Comparison of ENCODE assay signal across 2 cellular contexts in the genomic region with DNA sequence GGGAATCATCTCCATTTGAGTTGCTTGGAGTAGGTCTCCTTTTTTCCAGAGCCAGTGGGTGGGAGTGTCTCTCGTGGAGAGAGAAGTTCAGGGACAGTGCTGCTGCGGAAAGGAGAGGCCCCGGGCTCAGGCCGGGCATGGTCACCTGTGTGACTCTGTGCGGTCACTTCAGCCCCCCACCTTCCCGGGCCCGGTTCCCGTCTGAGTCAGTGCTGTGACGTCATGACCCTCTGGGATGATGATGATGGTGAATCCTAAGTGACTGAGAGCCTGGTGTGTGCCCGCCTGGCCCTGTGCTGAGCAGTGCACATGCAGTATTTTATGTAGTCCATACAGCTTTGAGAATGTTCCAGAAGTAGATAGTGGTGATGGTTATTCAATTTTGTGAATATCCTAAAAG.
TF ChIP-seq lines count a peak whose summit lies in the region.

No MANE protein-coding gene starts in this region.

TF ChIP-seq in A549, 52 proteins besides CTCF, POLR2A, EP300 and RAD21:
- 0 out of 2 replicates have a peak, but pooled peaks have one; percentile 38 for TF ChIP-seq HOXB5 (CRISPR knock-in tag; IDR thresholded peaks at IDR 0.05)
- no peak for TF ChIP-seq MAFK (IDR thresholded peaks at IDR 0.05; ENCODE audit: partially characterized antibody)
- TF ChIP-seq FOSL2 (IDR thresholded peaks at IDR 0.05) = no peak
- TF ChIP-seq FOSL2 (CRISPR knock-in tag; IDR thresholded peaks at IDR 0.05) = peak; percentile 23; the same call in 1 of the 2 replicates
TF ChIP-seq in A549: peak in this region for 2.

TF ChIP-seq in HCT116, 20 proteins besides CTCF, POLR2A, EP300 and RAD21:
- TF ChIP-seq EGR1 (IDR thresholded peaks at IDR 0.05; ENCODE audit: low read depth) (no peak), ZFX (IDR thresholded peaks at IDR 0.05) (no peak), EZH2phosphoT487 (IDR thresholded peaks at IDR 0.05; ENCODE audit: borderline replicate concordance) (no peak), FOSL1 (IDR thresholded peaks at IDR 0.05; ENCODE audit: low read depth) (no peak), EZH2 (IDR thresholded peaks at IDR 0.05) (no peak), POLR2AphosphoS5 (IDR thresholded peaks at IDR 0.05; ENCODE audit: low read depth, low read length) (no peak), JUND (IDR thresholded peaks at IDR 0.05) (no peak), SRF (IDR thresholded peaks at IDR 0.05; ENCODE audit: low read depth) (no peak)
